ENCODE assay signal across 8 cellular contexts in the genomic region with DNA sequence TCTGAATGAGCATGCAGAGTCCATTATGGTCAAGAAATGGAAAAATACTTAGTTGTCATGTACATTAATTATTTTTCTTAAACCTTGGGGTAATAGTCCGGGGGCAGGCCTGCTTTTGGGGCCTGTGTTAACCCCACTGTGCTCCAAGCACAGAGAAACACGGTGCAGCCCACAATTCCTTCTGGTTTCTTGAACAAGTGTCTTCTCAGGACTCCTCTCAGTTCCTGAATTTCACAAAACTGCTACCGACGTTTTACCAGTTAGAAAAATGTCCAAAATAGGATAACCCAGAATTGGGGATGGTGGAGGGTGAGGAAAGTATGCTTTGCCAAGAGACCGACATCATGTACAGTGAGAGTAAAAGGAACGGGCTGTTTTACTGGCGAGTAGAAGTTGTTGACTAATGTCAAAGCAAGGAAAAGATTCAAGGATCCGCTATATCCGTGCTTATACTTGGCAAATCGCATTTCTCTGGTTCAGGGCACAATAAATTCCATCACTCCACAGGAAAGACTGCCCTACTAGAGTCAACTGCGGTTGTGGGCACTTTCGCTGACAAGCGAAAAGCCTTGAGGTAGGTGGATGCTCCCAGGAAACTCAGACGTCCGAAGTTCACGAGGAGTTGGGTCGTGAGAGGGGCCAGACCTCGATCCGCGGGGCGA. TPM values are rescaled to one million over a fixed set of nuclear protein-coding genes. Genes with fewer than 3 reads are reported as not detected.
A peak's percentile ranks its signal among the peaks of the same experiment; 100 is the strongest.
DNase-seq lines count a peak whose midpoint lies in the region; ATAC-seq and TF ChIP-seq lines count a peak whose summit lies in the region.

No MANE protein-coding gene starts in this region.

- intact Hi-C loops in sciatic nerve (cut with DNase I), result no loop called here

- DNase-seq in SK-N-DZ (ENCODE audit: low spot score), result peak; percentile 5
- DNase-seq in fibroblast of mammary gland (ENCODE audit: low read depth), result no peak
- no peak for DNase-seq in sciatic nerve (ENCODE audit: low spot score)
- no peak for DNase-seq in C1 segment of cervical spinal cord (lab: John Stamatoyannopoulos, UW)
- no peak for DNase-seq in cerebellar cortex (ENCODE audit: low spot score)
- DNase-seq in NOMO-1 treated with dmso at 0.1 percent for 144 hours (lab: John Stamatoyannopoulos, UW; ENCODE audit: unreplicated experiment), result no peak

- H3K4me3 ChIP-seq in fibroblast of mammary gland (ENCODE audit: control insufficient read depth, low read depth, low read length), result peak overlapping the region; percentile 88

- ATAC-seq in GM19395 (IDR thresholded peaks at IDR 0.05; ENCODE audit: unreplicated experiment) (peak; percentile 13), sciatic nerve (peak; percentile 7), HG03039 (IDR thresholded peaks at IDR 0.05; ENCODE audit: unreplicated experiment) (no peak)

- no peak for TF ChIP-seq CTCF in fibroblast of mammary gland (conservative IDR thresholded peaks at IDR 0.05; ENCODE audit: control insufficient read depth, insufficient read depth, low read depth, low read length)

RNA-seq across cellular contexts. Expression of gene NXPE3, which starts 0.5 kb away (rescaled TPM):
- polyA plus RNA-seq in SK-N-DZ (2014; cell fraction: cytosol; rRNA removed), result 7.9 and 8.4 TPM in 2 replicates
- 2.4 and 5.0 TPM in 2 replicates for polyA plus RNA-seq in SK-N-DZ (2014; cell fraction: nucleus; rRNA removed)
- total RNA-seq in sciatic nerve, result 24.7 TPM

RNA-seq across cellular contexts. Expression of gene CEP97, which starts 54.1 kb away (rescaled TPM):
- polyA plus RNA-seq in SK-N-DZ (2014; cell fraction: cytosol; rRNA removed), result 12.7 and 13.2 TPM in 2 replicates
- polyA plus RNA-seq in SK-N-DZ (2014; cell fraction: nucleus; rRNA removed), result 10.2 and 14.7 TPM in 2 replicates
- total RNA-seq in sciatic nerve, result 19.2 TPM
